Comparison of ENCODE assay signal across 19 cellular contexts in the genomic region with DNA sequence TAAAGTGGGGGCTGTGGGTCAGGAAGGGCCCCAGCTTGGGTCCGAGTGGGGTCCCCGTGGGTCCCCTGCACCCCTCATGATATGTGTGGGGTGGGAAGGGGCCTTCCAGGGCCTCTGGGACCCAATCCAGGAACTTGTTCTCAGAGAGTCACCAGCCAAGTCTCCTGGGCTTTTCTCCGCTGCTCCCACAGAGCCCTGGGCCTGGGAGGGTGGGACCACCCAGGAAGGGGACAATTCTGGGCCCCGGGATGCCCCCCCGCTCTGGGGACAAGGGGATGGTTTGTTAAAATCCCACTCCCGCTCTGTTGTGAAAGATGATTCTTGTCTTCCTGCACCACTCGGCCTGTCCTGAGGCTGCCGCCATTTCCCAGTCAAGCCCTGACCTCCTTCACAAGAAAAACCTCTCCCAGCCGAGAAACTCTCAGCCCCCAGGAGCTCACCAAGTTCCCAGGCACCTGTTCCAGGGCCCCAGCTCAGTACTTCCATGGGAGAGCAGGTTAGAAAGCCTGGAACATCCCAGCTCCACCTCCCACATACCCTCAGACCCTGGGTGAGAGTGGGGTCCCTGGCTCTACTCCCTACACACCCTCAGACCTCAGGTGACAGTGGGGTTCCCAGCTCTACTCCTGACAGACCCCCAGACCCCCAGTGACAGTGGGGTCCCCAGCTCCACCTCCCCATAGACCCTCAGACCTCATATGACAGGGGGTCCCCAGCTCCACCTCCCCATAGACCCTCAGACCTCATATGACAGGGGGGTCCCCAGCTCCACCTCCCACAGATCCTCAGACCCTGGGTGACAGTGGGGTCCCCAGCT.
A peak's percentile ranks its signal among the peaks of the same experiment; 100 is the strongest.
DNase-seq lines count a peak whose midpoint lies in the region; ATAC-seq, FAIRE-seq and TF ChIP-seq lines count a peak whose summit lies in the region.
"Had no signal": no experiment of that assay in that cellular context is flagged by ENCODE, and none has a peak within 500 bp of the region (broad histone marks: within the 10 kb centered on the region; RNA-seq: fewer than 3 reads in every experiment).

No MANE protein-coding gene starts in this region.

- ATAC-seq in K562, result peak; percentile 43; the same call in 2 of the 3 replicates
- ATAC-seq: body of pancreas; naive thymus-derived CD8-positive, alpha-beta T cell had no signal

- in situ Hi-C loops in K562 (cut with MboI), result no loop called here

- H3K27ac Mint-ChIP-seq in mesothelial cell of epicardium (peak overlapping the region; percentile 21), type B pancreatic cell (no peak overlapping the region)
- no peak overlapping the region for H3K27ac Mint-ChIP-seq in activated naive CD4-positive, alpha-beta T cell treated with anti-CD3 and anti-CD28 coated beads, Interleukin-2, amount 10 ng/mL, durations not matched to agents 7 days and 5 days

- TF ChIP-seq CTCF in K562 (IDR thresholded peaks at IDR 0.05 in 2 of 3, conservative IDR thresholded peaks at IDR 0.05 in 1 of 3; ENCODE audit: insufficient read depth in 2 of 3, low read depth in 1 of 3, low read length in 3 of 3) (no peak), mesothelial cell of epicardium (IDR thresholded peaks at IDR 0.05; ENCODE audit: unreplicated experiment) (no peak), type B pancreatic cell (conservative IDR thresholded peaks at IDR 0.05) (no peak)

- TF ChIP-seq RAD21 in K562 (CRISPR knock-in tag; conservative IDR thresholded peaks at IDR 0.05 in 1 of 2, IDR thresholded peaks at IDR 0.05 in 1 of 2), result no peak

- H3K4me3 ChIP-seq in K562, result no peak overlapping the region
- H3K4me3 ChIP-seq: body of pancreas, lower lobe of right lung, prostate gland had no signal

- H3K9ac ChIP-seq in K562 (ENCODE audit: insufficient read depth in 1 of 2, low read depth in 2 of 2, low read length in 2 of 2), result no peak overlapping the region

- no peak for TF ChIP-seq POLR2A in K562 (conservative IDR thresholded peaks at IDR 0.05)

- H3K36me3 ChIP-seq in K562 (ENCODE audit: control insufficient read depth, insufficient read depth, low read length), result no peaks in the 10 kb centered on the region
- H3K36me3 ChIP-seq: lower lobe of right lung, prostate gland had no signal

- peaks cover 5 to 33% of the 10 kb centered on the region in 2 experiments; a peak in 4 of 5 replicates for H3K4me1 ChIP-seq in K562 (replicated peaks in 1 of 2; ENCODE audit: control insufficient read depth in 2 of 2, insufficient read depth in 2 of 2, low read length in 2 of 2)
- H3K4me1 ChIP-seq: body of pancreas, prostate gland had no signal

- peak; percentile 39 for DNase-seq in activated effector memory CD4-positive, alpha-beta T cell treated with anti-CD3 and anti-CD28 coated beads, Interleukin-2, amount 50 U/mL, for 16 hours
- DNase-seq in activated effector memory CD4-positive, alpha-beta T cell treated with Interleukin-2 at 50 U/mL for 16 hours, result no peak
- DNase-seq in K562 (ENCODE audit: extremely low read depth in 1 of 4, low spot score in 3 of 4), result no peak
- no peak for DNase-seq in mesothelial cell of epicardium (ENCODE audit: low spot score in 2 of 2, unreplicated experiment in 2 of 2)
- peak; percentile 63 for DNase-seq in type B pancreatic cell (ENCODE audit: extremely low spot score, unreplicated experiment)
- no peak for DNase-seq in activated naive CD4-positive, alpha-beta T cell treated with anti-CD3 and anti-CD28 coated beads, Interleukin-2, amount 10 ng/mL, durations not matched to agents 7 days and 5 days
- DNase-seq in hepatic stellate cell (ENCODE audit: low spot score), result no peak
- no peak for DNase-seq in stimulated activated CD4-positive, alpha-beta T cell treated with anti-CD3 and anti-CD28 coated beads, Interleukin-2, amount 100 ng/mL, for 24 hours
- DNase-seq: ACHN; DMS79; erythroblast; lower lobe of right lung; naive thymus-derived CD8-positive, alpha-beta T cell; NCI-H1105; NCI-H526 treated with DMSO at 0.1 percent for 48 hours had no signal

- H3K9me3 Mint-ChIP-seq in mesothelial cell of epicardium (peaks cover 4% of the 10 kb centered on the region), type B pancreatic cell (peaks cover 4% of the 10 kb centered on the region)
- no peaks in the 10 kb centered on the region for H3K9me3 Mint-ChIP-seq in activated naive CD4-positive, alpha-beta T cell treated with anti-CD3 and anti-CD28 coated beads, Interleukin-2, amount 10 ng/mL, durations not matched to agents 7 days and 5 days
- H3K9me3 Mint-ChIP-seq: activated naive CD4-positive, alpha-beta T cell treated with anti-CD3 and anti-CD28 coated beads, Interleukin-2, amount 50 U/mL, for 72 hours; CD4-positive, CD25-positive, alpha-beta regulatory T cell; naive thymus-derived CD8-positive, alpha-beta T cell had no signal

- H4K20me1 ChIP-seq in K562 (replicated peaks; ENCODE audit: control insufficient read depth, insufficient read depth, low read length), result no peaks in the 10 kb centered on the region

- no TSS peak for BruUV-seq in K562 (replicated peaks; lab: Mats Ljungman, UMichigan)

- no peak for FAIRE-seq in K562 (lab: Jason Lieb, UNC)

- peaks cover 13 to 53% of the 10 kb centered on the region in 2 experiments; a peak in 4 of 5 replicates for H3K27me3 ChIP-seq in K562 (ENCODE audit: control insufficient read depth in 2 of 2, insufficient read depth in 2 of 2, low read length in 2 of 2)
- H3K27me3 ChIP-seq: body of pancreas had no signal

- no peak overlapping the region for H3K4me3 Mint-ChIP-seq in mesothelial cell of epicardium
- no peak overlapping the region for H3K4me3 Mint-ChIP-seq in type B pancreatic cell
- H3K4me3 Mint-ChIP-seq in activated naive CD4-positive, alpha-beta T cell treated with anti-CD3 and anti-CD28 coated beads, Interleukin-2, amount 10 ng/mL, durations not matched to agents 7 days and 5 days, result no peak overlapping the region
- H3K4me3 Mint-ChIP-seq: CD4-positive, CD25-positive, alpha-beta regulatory T cell had no signal

- no peak for TF ChIP-seq EP300 in K562 (IDR thresholded peaks at IDR 0.05; ENCODE audit: low read length)

- no peaks in the 10 kb centered on the region for H3K9me3 ChIP-seq in K562 (replicated peaks; ENCODE audit: control insufficient read depth, insufficient read depth, low read depth, low read length)
- H3K9me3 ChIP-seq: body of pancreas, lower lobe of right lung, prostate gland had no signal

- CTCF ChIA-PET in K562 (lab: Yijun Ruan, JAX; ENCODE audit: low intra/inter-chr PET ratio), result interaction anchor here (0.6 kb wide), 1 partner anchor 23 kb away, joined by 6 read pairs; no protein-coding TSS in a partner anchor
- CTCF ChIA-PET in activated naive CD4-positive, alpha-beta T cell treated with anti-CD3 and anti-CD28 coated beads, Interleukin-2, amount 10 ng/mL, durations not matched to agents 7 days and 5 days (lab: Charles Lee), result interaction anchor here (0.8 kb wide), 1 partner anchor 32 kb away, joined by 4 read pairs; no protein-coding TSS in a partner anchor

- no peak overlapping the region for H2AFZ ChIP-seq in K562 (ENCODE audit: low read depth, low read length)

- 8% methylated on average over 6 of the region's 9 CpGs for WGBS in K562 (ENCODE audit: insufficient coverage, low coverage, missing lambda C conversion rate)

- H3K4me1 Mint-ChIP-seq in mesothelial cell of epicardium (peaks cover 42% of the 10 kb centered on the region), type B pancreatic cell (ENCODE audit: unreplicated experiment) (peaks cover 32% of the 10 kb centered on the region)
- H3K4me1 Mint-ChIP-seq in activated naive CD4-positive, alpha-beta T cell treated with anti-CD3 and anti-CD28 coated beads, Interleukin-2, amount 10 ng/mL, durations not matched to agents 7 days and 5 days, result peaks cover 4% of the 10 kb centered on the region

- no peaks in the 10 kb centered on the region for H3K79me2 ChIP-seq in K562 (ENCODE audit: control insufficient read depth, insufficient read depth, low read length)

- peaks cover 6% of the 10 kb centered on the region for H3K27me3 Mint-ChIP-seq in mesothelial cell of epicardium (ENCODE audit: low read depth)
- peaks cover 11% of the 10 kb centered on the region for H3K27me3 Mint-ChIP-seq in type B pancreatic cell
- H3K27me3 Mint-ChIP-seq in activated naive CD4-positive, alpha-beta T cell treated with anti-CD3 and anti-CD28 coated beads, Interleukin-2, amount 10 ng/mL, durations not matched to agents 7 days and 5 days, result peaks cover 41% of the 10 kb centered on the region

- no peaks in the 10 kb centered on the region for H3K9me1 ChIP-seq in K562 (ENCODE audit: control insufficient read depth, insufficient read depth, low read length)

- no peak overlapping the region for H3K27ac ChIP-seq in K562 (ENCODE audit: extremely low read depth, low read depth, low read length)
- H3K27ac ChIP-seq: body of pancreas, prostate gland had no signal

- H3K4me2 ChIP-seq in K562 (ENCODE audit: insufficient read depth, low read length), result no peak overlapping the region

- H3K36me3 Mint-ChIP-seq in mesothelial cell of epicardium (no peaks in the 10 kb centered on the region), type B pancreatic cell (no peaks in the 10 kb centered on the region)
- no peaks in the 10 kb centered on the region for H3K36me3 Mint-ChIP-seq in activated naive CD4-positive, alpha-beta T cell treated with anti-CD3 and anti-CD28 coated beads, Interleukin-2, amount 10 ng/mL, durations not matched to agents 7 days and 5 days
- H3K36me3 Mint-ChIP-seq: activated naive CD4-positive, alpha-beta T cell treated with anti-CD3 and anti-CD28 coated beads, Interleukin-2, amount 50 U/mL, for 72 hours; CD4-positive, CD25-positive, alpha-beta regulatory T cell; naive thymus-derived CD8-positive, alpha-beta T cell had no signal

- intact Hi-C loops in K562 (cut with micrococcal nuclease), result no loop called here

- POLR2A ChIA-PET in K562 (lab: Yijun Ruan, JAX), result no interaction called here

Comparison
In these comparisons a context has a peak if more than half of its experiments do, and no peak if none do; other contexts are left out.
1. DNase-seq: peak in activated effector memory CD4-positive, alpha-beta T cell treated with anti-CD3 and anti-CD28 coated beads, Interleukin-2, amount 50 U/mL, for 16 hours (single experiment) and type B pancreatic cell (single experiment); none in activated effector memory CD4-positive, alpha-beta T cell treated with Interleukin-2 at 50 U/mL for 16 hours (single experiment), K562 (0 of 4), mesothelial cell of epicardium (0 of 2), activated naive CD4-positive, alpha-beta T cell treated with anti-CD3 and anti-CD28 coated beads, Interleukin-2, amount 10 ng/mL, durations not matched to agents 7 days and 5 days (single experiment), hepatic stellate cell (single experiment) and stimulated activated CD4-positive, alpha-beta T cell treated with anti-CD3 and anti-CD28 coated beads, Interleukin-2, amount 100 ng/mL, for 24 hours (0 of 2).